10 cellular contexts compared by ENCODE assay signal in the genomic region with DNA sequence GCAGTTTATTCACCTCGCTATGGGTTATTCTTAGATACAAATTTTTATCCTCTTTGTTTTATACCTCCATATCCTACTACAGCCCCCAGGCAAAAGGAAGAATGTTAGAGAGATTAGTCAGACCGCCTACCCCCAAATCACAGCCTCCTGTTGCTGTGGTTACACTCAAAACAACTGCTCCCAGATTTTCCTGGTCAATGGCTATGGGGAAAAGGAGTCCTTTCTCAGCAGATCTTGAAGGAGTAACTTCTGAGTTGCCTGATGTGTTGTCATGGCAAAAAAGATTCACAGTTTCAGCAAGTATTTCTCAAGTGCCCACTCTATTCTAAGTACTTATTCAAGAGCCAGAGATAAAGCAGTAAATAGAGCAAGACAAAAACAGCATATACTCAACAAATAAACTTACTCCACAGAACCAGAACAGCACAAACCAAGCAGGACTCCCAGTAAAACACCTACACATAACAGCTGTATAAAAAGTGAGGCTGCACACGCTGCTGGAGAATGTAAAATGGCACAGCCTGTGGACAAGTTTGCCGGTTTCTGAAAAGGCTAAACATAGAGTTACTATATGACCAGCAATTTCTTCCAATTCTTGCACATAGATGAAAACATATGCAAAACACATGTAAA.
DNase-seq lines count a peak whose midpoint lies in the region; ATAC-seq, FAIRE-seq and TF ChIP-seq lines count a peak whose summit lies in the region.
"Had no signal": no experiment of that assay in that cellular context is flagged by ENCODE, and none has a peak within 500 bp of the region (broad histone marks: within the 10 kb centered on the region; RNA-seq: fewer than 3 reads in every experiment).

No MANE protein-coding gene starts in this region.

- H3K4me3 ChIP-seq in heart left ventricle = no peak overlapping the region
- no peak overlapping the region for H3K4me3 ChIP-seq in hepatocyte
- H3K4me3 ChIP-seq in thyroid gland (replicated peaks in 1 of 3) = no peak overlapping the region

- H3K27ac ChIP-seq in heart left ventricle (no peak overlapping the region), hepatocyte (peak overlapping the region; percentile 62), thyroid gland (peak overlapping the region; percentile 24 to 38 (median 37))

- DNase-seq in Right ventricle myocardium inferior (ENCODE audit: missing footprints) (no peak), heart left ventricle (no peak), amniotic stem cell (lab: John Stamatoyannopoulos, UW) (peak; percentile 84), hepatocyte (ENCODE audit: low spot score) (peak; percentile 64), thyroid gland (peak; percentile 22 to 26), Kasumi-1 (lab: John Stamatoyannopoulos, UW) (no peak), D721Med (ENCODE audit: insufficient read length, low spot score) (no peak)
- DNase-seq: natural killer cell, OCI-M1 had no signal

- H3K4me1 ChIP-seq in heart left ventricle (peaks cover 0 to 17% (median 0%) of the 10 kb centered on the region in 12 donors), hepatocyte (ENCODE audit: insufficient read depth) (peaks cover 23% of the 10 kb centered on the region), thyroid gland (peaks cover 21 to 44% of the 10 kb centered on the region in 2 donors)

- WGBS in heart left ventricle, 4 donors = 51 to 81% (median 75%) methylated on average over 4 of the region's 4 CpGs
- WGBS in hepatocyte (ENCODE audit: low lambda C conversion rate, missing lambda C conversion rate) = 41% methylated on average over 4 of the region's 4 CpGs
- 37 to 42% methylated on average over 4 of the region's 4 CpGs for WGBS in thyroid gland, 2 donors

- FAIRE-seq in D721Med (lab: Jason Lieb, UNC) = no peak

- no peak for TF ChIP-seq CTCF in heart left ventricle (IDR thresholded peaks at IDR 0.05)
- no peak for TF ChIP-seq CTCF in hepatocyte (IDR thresholded peaks at IDR 0.05; ENCODE audit: poor library complexity)
- TF ChIP-seq CTCF in thyroid gland (IDR thresholded peaks at IDR 0.05) = peak in 1 of 6 experiments; percentile 12
- no peak for TF ChIP-seq CTCF in D721Med (IDR thresholded peaks at IDR 0.05; ENCODE audit: insufficient read depth, missing control alignments)

- peak overlapping the region; percentile 29 for H3K4me2 ChIP-seq in hepatocyte

- H3K27me3 ChIP-seq in heart left ventricle (no peaks in the 10 kb centered on the region), hepatocyte (no peaks in the 10 kb centered on the region), thyroid gland (no peaks in the 10 kb centered on the region)

- no peaks in the 10 kb centered on the region for H3K79me2 ChIP-seq in hepatocyte

- H3K36me3 ChIP-seq in heart left ventricle = peaks cover 0 to 90% (median 68%) of the 10 kb centered on the region in 9 donors
- no peaks in the 10 kb centered on the region for H3K36me3 ChIP-seq in hepatocyte (replicated peaks; ENCODE audit: insufficient read depth, low read depth)
- no peaks in the 10 kb centered on the region for H3K36me3 ChIP-seq in thyroid gland

- no peaks in the 10 kb centered on the region for H3K9me2 ChIP-seq in hepatocyte (replicated peaks; ENCODE audit: insufficient read depth)

- ATAC-seq in Right ventricle myocardium inferior (peak; percentile 16), heart left ventricle (no peak), GM19452 (IDR thresholded peaks at IDR 0.05; ENCODE audit: unreplicated experiment) (no peak)
- ATAC-seq: natural killer cell had no signal

- H2AFZ ChIP-seq in hepatocyte = no peak overlapping the region

- intact Hi-C loops in Right ventricle myocardium inferior (cut with DNase I) = no loop called here
- intact Hi-C loops in heart left ventricle (cut with DNase I) = no loop called here
- intact Hi-C loops in thyroid gland (cut with DNase I) = no loop called here

- TF ChIP-seq POLR2A in heart left ventricle (IDR thresholded peaks at IDR 0.05) (no peak), thyroid gland (IDR thresholded peaks at IDR 0.05) (no peak)

- no peaks in the 10 kb centered on the region for H3K9me3 ChIP-seq in heart left ventricle
- no peaks in the 10 kb centered on the region for H3K9me3 ChIP-seq in hepatocyte (ENCODE audit: low read depth)
- H3K9me3 ChIP-seq in thyroid gland = no peaks in the 10 kb centered on the region

- no peaks in the 10 kb centered on the region for H4K20me1 ChIP-seq in hepatocyte (ENCODE audit: insufficient read depth, poor library complexity, severe bottlenecking)

Comparison
In these comparisons a context has a peak if more than half of its experiments do, and no peak if none do; other contexts are left out.
1. DNase-seq: peak in amniotic stem cell (single experiment), hepatocyte (single experiment) and thyroid gland (2 of 2); none in Right ventricle myocardium inferior (single experiment), heart left ventricle (0 of 5), Kasumi-1 (0 of 2) and D721Med (single experiment).
2. H3K27ac ChIP-seq: peak in hepatocyte (single experiment) and thyroid gland (3 of 3); none in heart left ventricle (0 of 12).